ENCODE assay signal across 8 cellular contexts in genomic region chr2:240060977-240061591, GRCh38. TPM values are rescaled to one million over a fixed set of nuclear protein-coding genes. Genes with fewer than 3 reads are reported as not detected.
DNase-seq lines count a peak whose midpoint lies in the region; ATAC-seq, FAIRE-seq and TF ChIP-seq lines count a peak whose summit lies in the region.

No MANE protein-coding gene starts in this region.

- no peaks in the 10 kb centered on the region for H3K36me3 Mint-ChIP-seq in CD4-positive, alpha-beta memory T cell

- POLR2A ChIA-PET in CD4-positive, alpha-beta memory T cell (lab: Charles Lee; ENCODE audit: partially characterized antibody): interaction anchor here (1.2 kb wide), 1 partner anchor 83 kb away, joined by 3 read pairs; no protein-coding TSS in a partner anchor

- intact Hi-C loops in CD4-positive, alpha-beta memory T cell (cut with micrococcal nuclease): loop anchor here (1.0 kb wide), 1 partner anchor 377 kb away; no protein-coding TSS in a partner anchor

- H3K9me3 ChIP-seq in CD4-positive, alpha-beta memory T cell (ENCODE audit: control insufficient read depth in 1 of 2, low read length in 2 of 2): no peaks in the 10 kb centered on the region

- no peaks in the 10 kb centered on the region for H3K27me3 ChIP-seq in CD4-positive, alpha-beta memory T cell (ENCODE audit: insufficient read depth, low read length)

- H3K4me3 ChIP-seq in CD4-positive, alpha-beta memory T cell (ENCODE audit: low read length in 2 of 2): no peak overlapping the region

- peaks cover 9 to 30% of the 10 kb centered on the region in 2 donors for H3K27me3 Mint-ChIP-seq in CD4-positive, alpha-beta memory T cell

- H3K27ac Mint-ChIP-seq in CD4-positive, alpha-beta memory T cell: no peak overlapping the region

- peak; percentile 45 to 62 (median 55) for DNase-seq in CD4-positive, alpha-beta memory T cell
- no peak for DNase-seq in H54 (ENCODE audit: insufficient read length, low spot score)
- DNase-seq in NCI-H748 (lab: John Stamatoyannopoulos, UW; ENCODE audit: unreplicated experiment): peak; percentile 71
- DNase-seq in activated naive CD4-positive, alpha-beta T cell treated with Interleukin-2 at 50 U/mL for 16 hours: peak; percentile 42
- peak; percentile 22 for DNase-seq in glomerular endothelial cell (ENCODE audit: extremely low read depth, low read depth, low spot score)
- peak; percentile 52 for DNase-seq in renal cortical epithelial cell (ENCODE audit: low read depth)

- H3K4me1 Mint-ChIP-seq in CD4-positive, alpha-beta memory T cell: no peaks in the 10 kb centered on the region

- H3K27ac ChIP-seq in CD4-positive, alpha-beta memory T cell (ENCODE audit: low read depth, low read length): no peak overlapping the region

- no peak overlapping the region for H3K4me3 Mint-ChIP-seq in CD4-positive, alpha-beta memory T cell

- no peaks in the 10 kb centered on the region for H3K4me1 ChIP-seq in CD4-positive, alpha-beta memory T cell (ENCODE audit: insufficient read depth, low read length)

- H3K9me3 Mint-ChIP-seq in CD4-positive, alpha-beta memory T cell: no peaks in the 10 kb centered on the region

- CTCF ChIA-PET in CD4-positive, alpha-beta memory T cell (lab: Charles Lee; ENCODE audit: partially characterized antibody): interaction anchor here (0.8 to 5.2 kb wide), 12 partner anchors 9 to 81 kb away, joined by 3 to 149 read pairs (median 4); partner anchors contain the start of genes COPS9, OR6B3 and OTOS

- no peaks in the 10 kb centered on the region for H3K36me3 ChIP-seq in CD4-positive, alpha-beta memory T cell (ENCODE audit: insufficient read depth, low read length)

- FAIRE-seq in H54 (lab: Jason Lieb, UNC): peak; percentile 77

- ATAC-seq in HG03097 (IDR thresholded peaks at IDR 0.05; ENCODE audit: low FRiP score, unreplicated experiment) (no peak), GM19023 (IDR thresholded peaks at IDR 0.05; ENCODE audit: unreplicated experiment) (no peak)

- TF ChIP-seq POLR2A in H54 (IDR thresholded peaks at IDR 0.05; ENCODE audit: low read depth, low read length): no peak

RNA-seq across cellular contexts. Expression of gene OR6B3, which starts 7.8 kb away (rescaled TPM):
- not detected for total RNA-seq in CD4-positive, alpha-beta memory T cell
- not detected for polyA plus RNA-seq in CD4-positive, alpha-beta memory T cell
- not detected in 2 replicates for total RNA-seq in glomerular endothelial cell
- not detected in 2 replicates for total RNA-seq in renal cortical epithelial cell

RNA-seq across cellular contexts. Expression of gene OR6B2, which starts 30.9 kb away (rescaled TPM):
- not detected for total RNA-seq in CD4-positive, alpha-beta memory T cell
- not detected for polyA plus RNA-seq in CD4-positive, alpha-beta memory T cell
- total RNA-seq in glomerular endothelial cell: not detected in 2 replicates
- not detected in 2 replicates for total RNA-seq in renal cortical epithelial cell

RNA-seq across cellular contexts. Expression of gene NDUFA10, which starts 35.9 kb away (rescaled TPM):
- total RNA-seq in CD4-positive, alpha-beta memory T cell: 10 to 100 TPM; 86.0 to 99.4 TPM
- polyA plus RNA-seq in CD4-positive, alpha-beta memory T cell: 100 to 1,000 TPM; 129 to 150 TPM
- 98.9 and 141 TPM in 2 replicates for total RNA-seq in glomerular endothelial cell
- total RNA-seq in renal cortical epithelial cell: 158 and 170 TPM in 2 replicates
